Comparison of ENCODE assay signal across 16 cellular contexts in genomic region chr13:90032841-90033493, GRCh38.
DNase-seq lines count a peak whose midpoint lies in the region; ATAC-seq and TF ChIP-seq lines count a peak whose summit lies in the region.
"Had no signal": no experiment of that assay in that cellular context is flagged by ENCODE, and none has a peak within 500 bp of the region (broad histone marks: within the 10 kb centered on the region; RNA-seq: fewer than 3 reads in every experiment).

No MANE protein-coding gene starts in this region.

- ATAC-seq in gastroesophageal sphincter: peak; percentile 16
- no peak for ATAC-seq in HG02623 (IDR thresholded peaks at IDR 0.05; ENCODE audit: unreplicated experiment)
- no peak for ATAC-seq in Right ventricle myocardium superior (ENCODE audit: poor library complexity)

- peaks cover 5% of the 10 kb centered on the region for H3K36me3 ChIP-seq in OCI-LY3 (replicated peaks; ENCODE audit: low read depth, low read length)
- H3K36me3 ChIP-seq in gastroesophageal sphincter: no peaks in the 10 kb centered on the region
- no peaks in the 10 kb centered on the region for H3K36me3 ChIP-seq in osteoblast (ENCODE audit: insufficient read depth, low read length)
- H3K36me3 ChIP-seq: BLaER1 treated with 17β-estradiol and CSF1 and Interleukin-3, amounts not matched to agents 10 nM and 100 nM had no signal

- no peaks in the 10 kb centered on the region for H3K79me2 ChIP-seq in OCI-LY3 (ENCODE audit: low read length)
- no peaks in the 10 kb centered on the region for H3K79me2 ChIP-seq in osteoblast (ENCODE audit: insufficient read depth, low read length)

- no peak overlapping the region for H3K9ac ChIP-seq in OCI-LY3 (ENCODE audit: low read length)
- H3K9ac ChIP-seq: BLaER1 treated with 17β-estradiol and CSF1 and Interleukin-3, amounts not matched to agents 10 nM and 100 nM had no signal

- H2AFZ ChIP-seq in OCI-LY3 (ENCODE audit: low read depth, low read length) (peak overlapping the region; percentile 73; the same call in 1 of the 2 replicates), osteoblast (ENCODE audit: low read length) (no peak overlapping the region)

- DNase-seq in osteoblast (ENCODE audit: insufficient read length, low spot score, missing footprints) (peak; percentile 36), anterior cingulate cortex (lab: John Stamatoyannopoulos, UW) (no peak), dorsolateral prefrontal cortex (no peak), Right ventricle myocardium superior (no peak)
- DNase-seq: DND-41, GDM1, NCI-H1417 treated with DMSO at 0.1 percent for 48 hours, NCI-H2029, NCI-H2171, NCI-H748 treated with DMSO at 0.1 percent for 48 hours had no signal

- TF ChIP-seq CTCF in 22Rv1 (IDR thresholded peaks at IDR 0.05) (no peak), OCI-LY3 (IDR thresholded peaks at IDR 0.05; ENCODE audit: low read depth, low read length) (no peak), gastroesophageal sphincter (IDR thresholded peaks at IDR 0.05) (no peak), osteoblast (IDR thresholded peaks at IDR 0.05; ENCODE audit: extremely low read depth, low read depth, low read length) (no peak), dorsolateral prefrontal cortex (IDR thresholded peaks at IDR 0.05 in 54 of 56, conservative IDR thresholded peaks at IDR 0.05 in 2 of 56; ENCODE audit: low read depth in 1 of 56, partially characterized antibody in 56 of 56) (no peak)

- H3K27ac ChIP-seq in 22Rv1: peak overlapping the region; percentile 90
- H3K27ac ChIP-seq in OCI-LY3 (ENCODE audit: low read length): no peak overlapping the region
- no peak overlapping the region for H3K27ac ChIP-seq in gastroesophageal sphincter
- no peak overlapping the region for H3K27ac ChIP-seq in osteoblast (ENCODE audit: low read depth, low read length)
- H3K27ac ChIP-seq in dorsolateral prefrontal cortex: no peak overlapping the region
- H3K27ac ChIP-seq: BLaER1 treated with 17β-estradiol and CSF1 and Interleukin-3, amounts not matched to agents 10 nM and 100 nM; SK-N-MC had no signal

- H4K20me1 ChIP-seq in OCI-LY3 (ENCODE audit: insufficient read depth, low read length): no peaks in the 10 kb centered on the region
- no peaks in the 10 kb centered on the region for H4K20me1 ChIP-seq in osteoblast (ENCODE audit: insufficient read depth, low read length)
- H4K20me1 ChIP-seq: BLaER1 treated with 17β-estradiol and CSF1 and Interleukin-3, amounts not matched to agents 10 nM and 100 nM had no signal

- H3K9me3 ChIP-seq in OCI-LY3 (ENCODE audit: insufficient read depth, low read length) (0 out of 2 replicates have a peak, but pooled peaks cover 4% of the 10 kb centered on the region), gastroesophageal sphincter (peaks cover 0 to 6% (median 0%) of the 10 kb centered on the region in 3 donors), osteoblast (ENCODE audit: low read depth, low read length) (no peaks in the 10 kb centered on the region)

- H3K27me3 ChIP-seq in OCI-LY3 (ENCODE audit: low read depth, low read length) (no peaks in the 10 kb centered on the region), gastroesophageal sphincter (no peaks in the 10 kb centered on the region), osteoblast (ENCODE audit: insufficient read depth, low read length) (no peaks in the 10 kb centered on the region), dorsolateral prefrontal cortex (no peaks in the 10 kb centered on the region)
- H3K27me3 ChIP-seq: BLaER1 treated with 17β-estradiol and CSF1 and Interleukin-3, amounts not matched to agents 10 nM and 100 nM had no signal

- TF ChIP-seq EP300 in gastroesophageal sphincter (IDR thresholded peaks at IDR 0.05): no peak

- H3K4me2 ChIP-seq in OCI-LY3 (ENCODE audit: low read length) (no peak overlapping the region), osteoblast (ENCODE audit: insufficient read depth, low read length) (no peak overlapping the region)
- H3K4me2 ChIP-seq: BLaER1 treated with 17β-estradiol and CSF1 and Interleukin-3, amounts not matched to agents 10 nM and 100 nM had no signal

- intact Hi-C loops in dorsolateral prefrontal cortex (cut with DNase I) (no loop called here), Right ventricle myocardium superior (cut with DNase I) (no loop called here)

- H3K4me1 ChIP-seq in OCI-LY3 (ENCODE audit: low read length) (no peaks in the 10 kb centered on the region), gastroesophageal sphincter (no peaks in the 10 kb centered on the region), osteoblast (ENCODE audit: insufficient read depth, low read length) (no peaks in the 10 kb centered on the region)
- H3K4me1 ChIP-seq: BLaER1 treated with 17β-estradiol and CSF1 and Interleukin-3, amounts not matched to agents 10 nM and 100 nM had no signal

- no peak for TF ChIP-seq POLR2A in gastroesophageal sphincter (IDR thresholded peaks at IDR 0.05)

- WGBS in gastroesophageal sphincter (ENCODE audit: low coverage in 1 of 2), 2 donors: 86% methylated on average over 1 of the region's 14 CpGs; no CpG with 5 or more reads in 1 of the 2 donors

- H3K4me3 ChIP-seq in OCI-LY3 (ENCODE audit: low read length) (no peak overlapping the region), gastroesophageal sphincter (no peak overlapping the region), osteoblast (ENCODE audit: insufficient read depth, low read length) (no peak overlapping the region), dorsolateral prefrontal cortex (no peak overlapping the region)
- H3K4me3 ChIP-seq: BLaER1 treated with 17β-estradiol and CSF1 and Interleukin-3, amounts not matched to agents 10 nM and 100 nM; SK-N-MC had no signal
